ENCODE assay signal across 23 cellular contexts in genomic region chr7:132377043-132377442, GRCh38.
DNase-seq lines count a peak whose midpoint lies in the region; ATAC-seq and TF ChIP-seq lines count a peak whose summit lies in the region.
"Had no signal": no experiment of that assay in that cellular context is flagged by ENCODE, and none has a peak within 500 bp of the region (broad histone marks: within the 10 kb centered on the region; RNA-seq: fewer than 3 reads in every experiment).

No MANE protein-coding gene starts in this region.

- no peaks in the 10 kb centered on the region for H3K9me3 Mint-ChIP-seq in chondrocyte (ENCODE audit: low read depth)
- H3K9me3 Mint-ChIP-seq in progenitor cell of endocrine pancreas (ENCODE audit: low read depth), result no peaks in the 10 kb centered on the region
- H3K9me3 Mint-ChIP-seq: activated T-cell treated with anti-CD3 and anti-CD28 coated beads, Interleukin-2, amount 50 U/mL, for 24 hours; neural crest cell had no signal

- ATAC-seq in GM18909 (IDR thresholded peaks at IDR 0.05; ENCODE audit: poor library complexity, unreplicated experiment) (no peak), GM21717 (IDR thresholded peaks at IDR 0.05; ENCODE audit: unreplicated experiment) (no peak)
- ATAC-seq: activated CD4-positive, alpha-beta T cell treated with anti-CD3 and anti-CD28 coated beads for 36 hours; GM12878; T-helper 17 cell; upper lobe of right lung had no signal

- H3K4me1 ChIP-seq in left ventricle myocardium inferior, result peaks cover 66% of the 10 kb centered on the region
- H3K4me1 ChIP-seq: BLaER1 had no signal

- H3K4me3 Mint-ChIP-seq in chondrocyte (ENCODE audit: unreplicated experiment) (no peak overlapping the region), progenitor cell of endocrine pancreas (ENCODE audit: low read depth) (no peak overlapping the region)
- H3K4me3 Mint-ChIP-seq: activated CD4-positive, alpha-beta T cell treated with anti-CD3 and anti-CD28 coated beads for 36 hours; activated T-cell treated with anti-CD3 and anti-CD28 coated beads, Interleukin-2, amount 50 U/mL, for 24 hours; neural crest cell; T-helper 17 cell had no signal

- no peaks in the 10 kb centered on the region for H3K9me3 ChIP-seq in left ventricle myocardium inferior (replicated peaks)
- H3K9me3 ChIP-seq: BLaER1, upper lobe of right lung had no signal

- DNase-seq in AG10803 (ENCODE audit: low read depth) (peak; percentile 45), chondrocyte (ENCODE audit: low spot score) (no peak), left ventricle myocardium inferior (no peak), progenitor cell of endocrine pancreas (ENCODE audit: low spot score, unreplicated experiment) (no peak), pons (ENCODE audit: low spot score) (no peak)
- DNase-seq in stimulated activated CD4-positive, alpha-beta T cell treated with anti-CD3 and anti-CD28 coated beads, Interleukin-12 subunit alpha, Interleukin-12 subunit beta, amount 100 ng/mL, for 4 hours, result no peak
- DNase-seq: activated CD4-positive, alpha-beta T cell treated with anti-CD3 and anti-CD28 coated beads for 36 hours; activated naive CD4-positive, alpha-beta T cell treated with Interleukin-2 at 50 U/mL for 16 hours; activated T-cell treated with anti-CD3 and anti-CD28 coated beads, Interleukin-2, amount 50 U/mL, for 24 hours; amniotic stem cell; Calu3; DND-41; HCEC 1CT; NCI-H1092; NCI-H187 treated with DMSO at 0.1 percent for 48 hours; NCI-H526 treated with DMSO at 0.1 percent for 48 hours; T-helper 17 cell; upper lobe of right lung had no signal

- H3K27me3 Mint-ChIP-seq in chondrocyte (ENCODE audit: low read depth) (no peaks in the 10 kb centered on the region), progenitor cell of endocrine pancreas (no peaks in the 10 kb centered on the region)

- H3K27ac Mint-ChIP-seq in chondrocyte (ENCODE audit: unreplicated experiment), result peak overlapping the region; percentile 72
- peak overlapping the region; percentile 71 for H3K27ac Mint-ChIP-seq in progenitor cell of endocrine pancreas
- H3K27ac Mint-ChIP-seq: activated CD4-positive, alpha-beta T cell treated with anti-CD3 and anti-CD28 coated beads for 36 hours; activated T-cell treated with anti-CD3 and anti-CD28 coated beads, Interleukin-2, amount 50 U/mL, for 24 hours; T-helper 17 cell had no signal

- no peaks in the 10 kb centered on the region for H3K36me3 Mint-ChIP-seq in chondrocyte (ENCODE audit: low read depth)
- H3K36me3 Mint-ChIP-seq in progenitor cell of endocrine pancreas (ENCODE audit: insufficient read depth), result no peaks in the 10 kb centered on the region

- no peaks in the 10 kb centered on the region for H3K36me3 ChIP-seq in left ventricle myocardium inferior
- H3K36me3 ChIP-seq: BLaER1, upper lobe of right lung had no signal

- intact Hi-C loops in left ventricle myocardium inferior (cut with micrococcal nuclease), result no loop called here

- peaks cover 45% of the 10 kb centered on the region for H3K4me1 Mint-ChIP-seq in chondrocyte (ENCODE audit: low read depth)
- peaks cover 41% of the 10 kb centered on the region for H3K4me1 Mint-ChIP-seq in progenitor cell of endocrine pancreas (ENCODE audit: low read depth)
- H3K4me1 Mint-ChIP-seq: activated CD4-positive, alpha-beta T cell treated with anti-CD3 and anti-CD28 coated beads for 36 hours; T-helper 17 cell had no signal

- peak overlapping the region; percentile 63 for H3K27ac ChIP-seq in left ventricle myocardium inferior (replicated peaks)
- H3K27ac ChIP-seq: BLaER1, upper lobe of right lung had no signal

- H3K27me3 ChIP-seq in left ventricle myocardium inferior (ENCODE audit: low read depth), result no peaks in the 10 kb centered on the region
- H3K27me3 ChIP-seq: BLaER1, upper lobe of right lung had no signal

- TF ChIP-seq CTCF in AG10803 (conservative IDR thresholded peaks at IDR 0.05; ENCODE audit: low read length) (no peak), chondrocyte (IDR thresholded peaks at IDR 0.05) (no peak), left ventricle myocardium inferior (IDR thresholded peaks at IDR 0.05; ENCODE audit: borderline replicate concordance) (no peak), progenitor cell of endocrine pancreas (IDR thresholded peaks at IDR 0.05; ENCODE audit: unreplicated experiment) (no peak)

- no peak overlapping the region for H3K4me3 ChIP-seq in AG10803 (ENCODE audit: low read length)
- no peak overlapping the region for H3K4me3 ChIP-seq in left ventricle myocardium inferior
- H3K4me3 ChIP-seq: BLaER1, GM12878, upper lobe of right lung had no signal
